Comparison of ENCODE assay signal across 11 cellular contexts in the genomic region with DNA sequence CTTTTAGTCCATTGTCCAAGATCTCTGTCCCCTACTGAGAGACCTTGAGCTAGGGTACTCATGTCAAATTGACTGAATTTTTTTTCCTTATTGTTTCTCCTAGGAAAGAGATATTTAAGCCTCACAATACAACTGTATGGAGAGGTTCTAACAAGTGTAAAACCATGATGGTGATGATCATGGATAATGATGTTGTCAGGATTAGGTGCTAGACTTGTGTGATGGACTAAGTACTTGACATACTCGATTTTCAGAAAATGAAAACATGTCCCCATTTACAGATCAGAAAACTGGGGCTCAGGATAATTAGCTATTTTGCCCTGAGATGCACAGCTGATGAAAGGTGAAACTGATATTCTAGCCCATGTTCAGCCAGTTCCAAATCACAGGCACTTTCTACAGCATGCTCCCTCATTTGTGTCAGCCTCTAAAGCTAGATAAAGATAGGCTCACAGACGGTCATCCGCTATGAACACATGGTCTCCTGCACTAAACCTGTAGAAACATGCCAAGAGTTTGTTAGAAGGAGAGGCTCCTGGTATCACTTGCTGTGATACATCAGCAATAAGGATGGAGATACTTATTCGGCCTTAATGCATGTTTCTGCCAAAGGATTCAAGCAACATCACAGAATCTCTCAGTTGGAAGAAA.
DNase-seq lines count a peak whose midpoint lies in the region; ATAC-seq and TF ChIP-seq lines count a peak whose summit lies in the region.
"Had no signal": no experiment of that assay in that cellular context is flagged by ENCODE, and none has a peak within 500 bp of the region (broad histone marks: within the 10 kb centered on the region; RNA-seq: fewer than 3 reads in every experiment).

No MANE protein-coding gene starts in this region.

- peaks cover 27% of the 10 kb centered on the region for H3K79me2 ChIP-seq in PC-9 (ENCODE audit: low read depth)

- no peak for TF ChIP-seq EP300 in sigmoid colon (IDR thresholded peaks at IDR 0.05)

- ATAC-seq in GM18868 (IDR thresholded peaks at IDR 0.05; ENCODE audit: unreplicated experiment), result no peak

- TF ChIP-seq POLR2A in sigmoid colon (IDR thresholded peaks at IDR 0.05), result no peak

- peaks cover 7% of the 10 kb centered on the region; the same call in 1 of the 2 replicates for H3F3A ChIP-seq in PC-9 (ENCODE audit: insufficient read depth, low read depth)

- TF ChIP-seq CTCF in sigmoid colon (IDR thresholded peaks at IDR 0.05), result no peak
- TF ChIP-seq CTCF in PC-9 (conservative IDR thresholded peaks at IDR 0.05), result no peak
- no peak for TF ChIP-seq CTCF in GM20000 (IDR thresholded peaks at IDR 0.05; ENCODE audit: extremely low read depth, missing control alignments)

- H3K4me1 ChIP-seq in effector memory CD4-positive, alpha-beta T cell (ENCODE audit: control insufficient read depth, insufficient read depth, low read length, poor library complexity, severe bottlenecking), result peaks cover 21% of the 10 kb centered on the region
- H3K4me1 ChIP-seq in sigmoid colon (peaks cover 0 to 82% (median 69%) of the 10 kb centered on the region in 4 donors), PC-9 (replicated peaks; ENCODE audit: insufficient read depth) (peaks cover 28% of the 10 kb centered on the region)

- WGBS in sigmoid colon, 2 donors, result 85% methylated on average over 4 of the region's 4 CpGs

- intact Hi-C loops in sigmoid colon (cut with DNase I) (no loop called here), PC-9 (cut with micrococcal nuclease; ENCODE audit: unreplicated experiment) (no loop called here)

- H3K4me2 ChIP-seq in PC-9, result no peak overlapping the region

- H3K9me2 ChIP-seq in PC-9 (ENCODE audit: insufficient read depth), result no peaks in the 10 kb centered on the region

- H3K9me3 ChIP-seq in effector memory CD4-positive, alpha-beta T cell (ENCODE audit: control insufficient read depth, low read length), result no peaks in the 10 kb centered on the region
- H3K9me3 ChIP-seq in sigmoid colon (no peaks in the 10 kb centered on the region), PC-9 (ENCODE audit: insufficient read depth, low read depth) (no peaks in the 10 kb centered on the region)

- H3K4me3 ChIP-seq in effector memory CD4-positive, alpha-beta T cell (ENCODE audit: insufficient read depth, low read depth, low read length, poor library complexity, severe bottlenecking), result peak overlapping the region; percentile 44
- peak overlapping the region in 1 of 4 donors; percentile 3 for H3K4me3 ChIP-seq in sigmoid colon
- no peak overlapping the region for H3K4me3 ChIP-seq in PC-9

- no peaks in the 10 kb centered on the region for H3K36me3 ChIP-seq in effector memory CD4-positive, alpha-beta T cell (ENCODE audit: control insufficient read depth, insufficient read depth, low read length)
- H3K36me3 ChIP-seq in sigmoid colon, result no peaks in the 10 kb centered on the region
- peaks cover 10% of the 10 kb centered on the region; the same call in 1 of the 2 replicates for H3K36me3 ChIP-seq in PC-9 (ENCODE audit: low read depth)

- H3K27ac ChIP-seq in effector memory CD4-positive, alpha-beta T cell (ENCODE audit: insufficient read depth, low read length, poor library complexity, severe bottlenecking), result peak overlapping the region; percentile 62
- H3K27ac ChIP-seq in sigmoid colon (peak overlapping the region; percentile 39 to 78 (median 74)), PC-9 (no peak overlapping the region)

- BruUV-seq in PC-9 (replicated peaks; lab: Mats Ljungman, UMichigan), result no TSS peak

- no peaks in the 10 kb centered on the region for H3K27me3 ChIP-seq in effector memory CD4-positive, alpha-beta T cell (replicated peaks; ENCODE audit: control insufficient read depth, insufficient read depth, low read length, poor library complexity, severe bottlenecking)
- H3K27me3 ChIP-seq in sigmoid colon, result no peaks in the 10 kb centered on the region
- H3K27me3 ChIP-seq in PC-9 (ENCODE audit: insufficient read depth, low read depth), result no peaks in the 10 kb centered on the region

- no peaks in the 10 kb centered on the region for H4K20me1 ChIP-seq in PC-9 (ENCODE audit: insufficient read depth)

- POLR2A ChIA-PET in PC-9 (lab: Charles Lee; ENCODE audit: unreplicated experiment), result no interaction called here

- CTCF ChIA-PET in PC-9 (lab: Charles Lee), result no interaction called here

- DNase-seq in DMS 273 (lab: John Stamatoyannopoulos, UW; ENCODE audit: unreplicated experiment), result peak; percentile 77
- peak; percentile 12 for DNase-seq in NCI-H2171 (lab: John Stamatoyannopoulos, UW)
- DNase-seq in effector memory CD4-positive, alpha-beta T cell, result no peak
- no peak for DNase-seq in sigmoid colon
- no peak for DNase-seq in medulla oblongata (ENCODE audit: extremely low spot score)
- no peak for DNase-seq in PC-9
- DNase-seq in GM20000 (ENCODE audit: low spot score), result no peak
- DNase-seq: DND-41; NCI-H226; stimulated activated CD4-positive, alpha-beta T cell treated with anti-CD3 and anti-CD28 coated beads, Interleukin-1b, Interleukin-23, amount 100 ng/mL, for 48 hours had no signal

- no peak overlapping the region for H2AFZ ChIP-seq in PC-9

Comparison
In these comparisons a context has a peak if more than half of its experiments do, and no peak if none do; other contexts are left out.
1. DNase-seq: peak in DMS 273 (single experiment) and NCI-H2171 (single experiment); none in effector memory CD4-positive, alpha-beta T cell (0 of 3), sigmoid colon (single experiment), medulla oblongata (single experiment), PC-9 (0 of 2) and GM20000 (single experiment).